In genomic region chr2:159722580-159722979, GRCh38 we compare ENCODE assay signal across 19 cellular contexts.
"Had no signal": no experiment of that assay in that cellular context is flagged by ENCODE, and none has a peak within 500 bp of the region (broad histone marks: within the 10 kb centered on the region; RNA-seq: fewer than 3 reads in every experiment).

No MANE protein-coding gene starts in this region.

- H3K27ac Mint-ChIP-seq: activated CD4-positive, alpha-beta T cell treated with anti-CD3 and anti-CD28 coated beads, Interleukin-2, amount 10 ng/mL, durations not matched to agents 7 days and 5 days; activated naive CD4-positive, alpha-beta T cell treated with anti-CD3 and anti-CD28 coated beads for 36 hours; activated T-helper 2 cell treated with anti-CD3 and anti-CD28 coated beads, Interferon-gamma antibody, Interleukin-2, Interleukin-4, amounts not matched to agents 10 μg/mL and 5 μg/mL and 100 μg/mL, durations not matched to agents 14 hours and 24 hours and 36 hours; neural progenitor cell had no signal

- H3K27me3 Mint-ChIP-seq: activated CD4-positive, alpha-beta T cell treated with anti-CD3 and anti-CD28 coated beads, Interleukin-2, amount 10 ng/mL, durations not matched to agents 7 days and 5 days had no signal

- DNase-seq: activated CD4-positive, alpha-beta T cell treated with anti-CD3 and anti-CD28 coated beads, Interleukin-2, amount 10 ng/mL, durations not matched to agents 7 days and 5 days; activated CD4-positive, CD25-positive, alpha-beta regulatory T cell; activated CD8-positive, alpha-beta memory T cell treated with anti-CD3 and anti-CD28 coated beads, Interleukin-2, amount 50 U/mL, for 48 hours; activated naive CD4-positive, alpha-beta T cell treated with anti-CD3 and anti-CD28 coated beads for 36 hours; amygdala; body of pancreas; cerebellar nuclear complex; effector CD8-positive, alpha-beta T cell; foreskin melanocyte; head of caudate nucleus; left cardiac atrium; lower lobe of right lung; ovary; stimulated activated CD4-positive, alpha-beta T cell treated with anti-CD3 and anti-CD28 coated beads, Interleukin-4, amount 100 ng/mL, for 24 hours; stimulated activated naive CD4-positive, alpha-beta T cell; transverse colon had no signal

- ATAC-seq: body of pancreas, left cardiac atrium, lower lobe of right lung had no signal

- H3K4me1 Mint-ChIP-seq: neural progenitor cell had no signal

- H3K36me3 ChIP-seq: ovary had no signal

- H3K4me3 Mint-ChIP-seq: activated CD4-positive, alpha-beta T cell treated with anti-CD3 and anti-CD28 coated beads, Interleukin-2, amount 10 ng/mL, durations not matched to agents 7 days and 5 days; activated naive CD4-positive, alpha-beta T cell treated with anti-CD3 and anti-CD28 coated beads for 36 hours; neural progenitor cell had no signal

- H3K4me3 ChIP-seq: body of pancreas, lower lobe of right lung, neural progenitor cell, ovary, transverse colon had no signal

- H3K4me1 ChIP-seq: neural progenitor cell had no signal

- H3K27me3 ChIP-seq: body of pancreas, neural progenitor cell, ovary, transverse colon had no signal

- H3K9me3 ChIP-seq: body of pancreas, lower lobe of right lung, ovary, transverse colon had no signal

- H3K27ac ChIP-seq: body of pancreas, epithelial cell of prostate, lower lobe of right lung, neural progenitor cell, ovary, transverse colon had no signal
